ENCODE assay signal across 9 cellular contexts in the genomic region with DNA sequence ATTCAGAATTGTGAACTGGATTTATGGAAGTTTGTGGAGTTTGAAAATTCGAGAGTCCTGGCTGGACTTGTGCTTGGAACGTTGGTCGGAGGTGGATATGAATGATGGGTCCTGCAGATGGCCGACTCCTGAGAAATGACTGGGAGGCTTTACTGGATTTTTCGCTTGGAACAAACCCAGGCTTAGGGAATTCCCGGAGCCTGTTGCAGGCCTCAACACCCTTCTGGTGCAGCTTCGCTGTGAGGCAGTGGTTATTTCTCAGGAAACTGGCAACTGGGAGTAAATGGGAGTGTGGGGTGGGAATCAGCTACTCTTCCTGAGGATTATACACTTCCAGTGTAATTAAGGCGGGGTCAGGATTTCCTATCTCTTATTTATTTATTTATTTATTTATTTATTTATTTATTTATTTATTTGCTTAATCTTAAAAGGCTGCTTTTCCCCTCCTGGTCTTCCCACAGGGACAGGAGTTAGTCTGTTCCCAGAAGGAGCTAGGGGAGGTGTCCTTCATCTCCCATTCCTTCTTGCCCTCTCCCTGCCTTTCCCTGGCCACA. TPM values are rescaled to one million over a fixed set of nuclear protein-coding genes. Genes with fewer than 3 reads are reported as not detected.
DNase-seq lines count a peak whose midpoint lies in the region; ATAC-seq and TF ChIP-seq lines count a peak whose summit lies in the region.
"Had no signal": no experiment of that assay in that cellular context is flagged by ENCODE, and none has a peak within 500 bp of the region (broad histone marks: within the 10 kb centered on the region; RNA-seq: fewer than 3 reads in every experiment).

No MANE protein-coding gene starts in this region.

- CTCF ChIA-PET in activated CD4-positive, alpha-beta T cell treated with anti-CD3 and anti-CD28 coated beads for 36 hours (lab: Charles Lee), result interaction anchor here (0.6 to 15.5 kb wide), 15 partner anchors 9 to 232 kb away, joined by 3 to 175 read pairs (median 3); partner anchors contain the start of genes DYRK3 and IL20
- CTCF ChIA-PET in activated CD8-positive, alpha-beta T cell treated with anti-CD3 and anti-CD28 coated beads, Interleukin-2, amount 10 ng/mL, durations not matched to agents 7 days and 5 days (lab: Charles Lee), result interaction anchor here (1.1 to 5.1 kb wide), 7 partner anchors 10 to 207 kb away, joined by 3 to 32 read pairs (median 9); no protein-coding TSS in a partner anchor

- peak overlapping the region; percentile 83 for H3K27ac ChIP-seq in left ventricle myocardium inferior (replicated peaks)

- no peak for ATAC-seq in activated CD4-positive, alpha-beta T cell treated with anti-CD3 and anti-CD28 coated beads for 36 hours
- ATAC-seq in T-helper 17 cell, result no peak
- no peak for ATAC-seq in stimulated activated effector memory CD8-positive, alpha-beta T cell treated with anti-CD3 and anti-CD28 coated beads, Interleukin-12 subunit alpha, Interleukin-12 subunit beta, amount 100 ng/mL, for 72 hours
- no peak for ATAC-seq in activated CD8-positive, alpha-beta T cell treated with anti-CD3 and anti-CD28 coated beads, Interleukin-2, amount 10 ng/mL, durations not matched to agents 7 days and 5 days

- no peaks in the 10 kb centered on the region for H3K36me3 ChIP-seq in left ventricle myocardium inferior
- H3K36me3 ChIP-seq: Peyer's patch had no signal

- no peak for DNase-seq in activated CD4-positive, alpha-beta T cell treated with anti-CD3 and anti-CD28 coated beads for 36 hours
- DNase-seq in activated CD4-positive, alpha-beta T cell treated with anti-CD3 and anti-CD28 coated beads, Interleukin-2, amount 50 U/mL, for 1 hour, result no peak
- DNase-seq in T-helper 17 cell (no peak), left ventricle myocardium inferior (no peak), AG08395 (ENCODE audit: low spot score) (no peak), SHP77 (lab: John Stamatoyannopoulos, UW) (no peak)
- DNase-seq in stimulated activated effector memory CD8-positive, alpha-beta T cell treated with anti-CD3 and anti-CD28 coated beads, Interleukin-12 subunit alpha, Interleukin-12 subunit beta, amount 100 ng/mL, for 72 hours (ENCODE audit: low spot score in 2 of 2), result no peak
- DNase-seq in activated CD8-positive, alpha-beta T cell treated with anti-CD3 and anti-CD28 coated beads, Interleukin-2, amount 10 ng/mL, durations not matched to agents 7 days and 5 days, result no peak

- POLR2A ChIA-PET in activated CD4-positive, alpha-beta T cell treated with anti-CD3 and anti-CD28 coated beads for 36 hours (lab: Charles Lee), result interaction anchor here (0.6 to 1.0 kb wide), 4 partner anchors 13 to 226 kb away, joined by 3 read pairs; no protein-coding TSS in a partner anchor
- POLR2A ChIA-PET in activated CD8-positive, alpha-beta T cell treated with anti-CD3 and anti-CD28 coated beads, Interleukin-2, amount 10 ng/mL, durations not matched to agents 7 days and 5 days (lab: Charles Lee), result no interaction called here

- peaks cover 88% of the 10 kb centered on the region for H3K4me1 Mint-ChIP-seq in activated CD4-positive, alpha-beta T cell treated with anti-CD3 and anti-CD28 coated beads for 36 hours
- peaks cover 85% of the 10 kb centered on the region for H3K4me1 Mint-ChIP-seq in T-helper 17 cell
- H3K4me1 Mint-ChIP-seq in stimulated activated effector memory CD8-positive, alpha-beta T cell treated with anti-CD3 and anti-CD28 coated beads, Interleukin-12 subunit alpha, Interleukin-12 subunit beta, amount 100 ng/mL, for 72 hours, result peaks cover 96% of the 10 kb centered on the region
- peaks cover 79% of the 10 kb centered on the region for H3K4me1 Mint-ChIP-seq in activated CD8-positive, alpha-beta T cell treated with anti-CD3 and anti-CD28 coated beads, Interleukin-2, amount 10 ng/mL, durations not matched to agents 7 days and 5 days (ENCODE audit: low read depth)

- no peaks in the 10 kb centered on the region for H3K27me3 ChIP-seq in left ventricle myocardium inferior (ENCODE audit: low read depth)
- H3K27me3 ChIP-seq: Peyer's patch had no signal

- no peak for TF ChIP-seq CTCF in left ventricle myocardium inferior (IDR thresholded peaks at IDR 0.05; ENCODE audit: borderline replicate concordance)

- H3K27me3 Mint-ChIP-seq in activated CD4-positive, alpha-beta T cell treated with anti-CD3 and anti-CD28 coated beads for 36 hours, result no peaks in the 10 kb centered on the region
- H3K27me3 Mint-ChIP-seq in T-helper 17 cell, result no peaks in the 10 kb centered on the region
- no peaks in the 10 kb centered on the region for H3K27me3 Mint-ChIP-seq in activated CD8-positive, alpha-beta T cell treated with anti-CD3 and anti-CD28 coated beads, Interleukin-2, amount 10 ng/mL, durations not matched to agents 7 days and 5 days (ENCODE audit: low read depth)

- H3K9me3 Mint-ChIP-seq in activated CD4-positive, alpha-beta T cell treated with anti-CD3 and anti-CD28 coated beads for 36 hours (ENCODE audit: low read depth), result no peaks in the 10 kb centered on the region
- no peaks in the 10 kb centered on the region for H3K9me3 Mint-ChIP-seq in stimulated activated effector memory CD8-positive, alpha-beta T cell treated with anti-CD3 and anti-CD28 coated beads, Interleukin-12 subunit alpha, Interleukin-12 subunit beta, amount 100 ng/mL, for 72 hours
- H3K9me3 Mint-ChIP-seq in activated CD8-positive, alpha-beta T cell treated with anti-CD3 and anti-CD28 coated beads, Interleukin-2, amount 10 ng/mL, durations not matched to agents 7 days and 5 days (ENCODE audit: insufficient read depth), result no peaks in the 10 kb centered on the region

- H3K4me3 Mint-ChIP-seq in activated CD4-positive, alpha-beta T cell treated with anti-CD3 and anti-CD28 coated beads for 36 hours, result no peak overlapping the region
- H3K4me3 Mint-ChIP-seq in T-helper 17 cell, result peak overlapping the region; percentile 85
- peak overlapping the region; percentile 68 for H3K4me3 Mint-ChIP-seq in stimulated activated effector memory CD8-positive, alpha-beta T cell treated with anti-CD3 and anti-CD28 coated beads, Interleukin-12 subunit alpha, Interleukin-12 subunit beta, amount 100 ng/mL, for 72 hours
- no peak overlapping the region for H3K4me3 Mint-ChIP-seq in activated CD8-positive, alpha-beta T cell treated with anti-CD3 and anti-CD28 coated beads, Interleukin-2, amount 10 ng/mL, durations not matched to agents 7 days and 5 days

- H3K36me3 Mint-ChIP-seq in activated CD4-positive, alpha-beta T cell treated with anti-CD3 and anti-CD28 coated beads for 36 hours (ENCODE audit: low read depth), result peaks cover 3% of the 10 kb centered on the region
- peaks cover 8% of the 10 kb centered on the region for H3K36me3 Mint-ChIP-seq in T-helper 17 cell (ENCODE audit: low read depth)
- peaks cover 14% of the 10 kb centered on the region for H3K36me3 Mint-ChIP-seq in stimulated activated effector memory CD8-positive, alpha-beta T cell treated with anti-CD3 and anti-CD28 coated beads, Interleukin-12 subunit alpha, Interleukin-12 subunit beta, amount 100 ng/mL, for 72 hours
- peaks cover 1% of the 10 kb centered on the region for H3K36me3 Mint-ChIP-seq in activated CD8-positive, alpha-beta T cell treated with anti-CD3 and anti-CD28 coated beads, Interleukin-2, amount 10 ng/mL, durations not matched to agents 7 days and 5 days (ENCODE audit: low read depth)

- H3K27ac Mint-ChIP-seq in activated CD4-positive, alpha-beta T cell treated with anti-CD3 and anti-CD28 coated beads for 36 hours, result peak overlapping the region; percentile 81
- H3K27ac Mint-ChIP-seq in T-helper 17 cell, result peak overlapping the region; percentile 98
- H3K27ac Mint-ChIP-seq in stimulated activated effector memory CD8-positive, alpha-beta T cell treated with anti-CD3 and anti-CD28 coated beads, Interleukin-12 subunit alpha, Interleukin-12 subunit beta, amount 100 ng/mL, for 72 hours, result peak overlapping the region; percentile 90
- H3K27ac Mint-ChIP-seq in activated CD8-positive, alpha-beta T cell treated with anti-CD3 and anti-CD28 coated beads, Interleukin-2, amount 10 ng/mL, durations not matched to agents 7 days and 5 days, result no peak overlapping the region

- H3K4me1 ChIP-seq in left ventricle myocardium inferior, result peaks cover 100% of the 10 kb centered on the region

- H3K9me3 ChIP-seq in T-helper 17 cell (ENCODE audit: control insufficient read depth, low read length, poor library complexity, severe bottlenecking), result no peaks in the 10 kb centered on the region
- H3K9me3 ChIP-seq in left ventricle myocardium inferior (replicated peaks), result no peaks in the 10 kb centered on the region
- H3K9me3 ChIP-seq: Peyer's patch had no signal

- intact Hi-C loops in activated CD4-positive, alpha-beta T cell treated with anti-CD3 and anti-CD28 coated beads for 36 hours (cut with DNase I, micrococcal nuclease), result no loop called here
- intact Hi-C loops in left ventricle myocardium inferior (cut with micrococcal nuclease), result no loop called here

- H3K4me3 ChIP-seq in left ventricle myocardium inferior, result peak overlapping the region; percentile 36
- H3K4me3 ChIP-seq: Peyer's patch had no signal

RNA-seq across cellular contexts. Expression of gene MAPKAPK2, which starts 21.1 kb away (rescaled TPM):
- 10 to 100 TPM; 62.8 to 64.7 TPM for total RNA-seq in activated CD4-positive, alpha-beta T cell treated with anti-CD3 and anti-CD28 coated beads for 36 hours
- total RNA-seq in T-helper 17 cell (100 to 1,000 TPM; 181 to 182 TPM), left ventricle myocardium inferior (215 TPM)
- total RNA-seq in activated CD8-positive, alpha-beta T cell treated with anti-CD3 and anti-CD28 coated beads, Interleukin-2, amount 10 ng/mL, durations not matched to agents 7 days and 5 days, result 10 to 100 TPM; 59.0 to 61.3 TPM

Comparison
In these comparisons a context has a peak if more than half of its experiments do, and no peak if none do; other contexts are left out.
1. H3K4me3 Mint-ChIP-seq: peak in T-helper 17 cell (single experiment) and stimulated activated effector memory CD8-positive, alpha-beta T cell treated with anti-CD3 and anti-CD28 coated beads, Interleukin-12 subunit alpha, Interleukin-12 subunit beta, amount 100 ng/mL, for 72 hours (single experiment); none in activated CD4-positive, alpha-beta T cell treated with anti-CD3 and anti-CD28 coated beads for 36 hours (single experiment) and activated CD8-positive, alpha-beta T cell treated with anti-CD3 and anti-CD28 coated beads, Interleukin-2, amount 10 ng/mL, durations not matched to agents 7 days and 5 days (single experiment).